ENCODE assay signal across 1 cellular context in the genomic region with DNA sequence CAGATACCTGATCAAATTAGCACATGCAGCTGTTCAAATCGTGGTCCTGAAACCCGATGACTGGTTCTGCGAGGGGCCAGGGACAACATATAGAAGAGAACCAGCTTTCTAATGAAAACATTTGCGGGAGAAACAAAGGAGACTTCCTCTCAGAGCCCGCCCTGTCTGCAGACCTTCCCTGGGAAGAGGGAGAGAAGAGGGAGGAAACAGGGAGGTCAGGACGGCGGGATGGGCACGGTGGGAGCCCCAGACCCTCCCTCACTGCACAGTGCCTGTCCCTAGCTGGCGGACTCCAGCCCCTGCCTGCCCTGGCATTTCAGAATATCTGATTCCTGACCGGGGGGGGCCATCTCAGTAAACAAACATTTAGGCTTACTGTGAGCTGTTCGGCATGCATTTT.
TF ChIP-seq lines count a peak whose summit lies in the region.

No MANE protein-coding gene starts in this region.

TF ChIP-seq in GM23338, 12 proteins besides CTCF, POLR2A, EP300 and RAD21 (continued from another document):
- TF ChIP-seq, protein P1, sequence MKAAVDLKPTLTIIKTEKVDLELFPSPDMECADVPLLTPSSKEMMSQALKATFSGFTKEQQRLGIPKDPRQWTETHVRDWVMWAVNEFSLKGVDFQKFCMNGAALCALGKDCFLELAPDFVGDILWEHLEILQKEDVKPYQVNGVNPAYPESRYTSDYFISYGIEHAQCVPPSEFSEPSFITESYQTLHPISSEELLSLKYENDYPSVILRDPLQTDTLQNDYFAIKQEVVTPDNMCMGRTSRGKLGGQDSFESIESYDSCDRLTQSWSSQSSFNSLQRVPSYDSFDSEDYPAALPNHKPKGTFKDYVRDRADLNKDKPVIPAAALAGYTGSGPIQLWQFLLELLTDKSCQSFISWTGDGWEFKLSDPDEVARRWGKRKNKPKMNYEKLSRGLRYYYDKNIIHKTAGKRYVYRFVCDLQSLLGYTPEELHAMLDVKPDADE (IDR thresholded peaks at IDR 0.05) = no peak
- TF ChIP-seq POLR2AphosphoS5 (IDR thresholded peaks at IDR 0.05; ENCODE audit: low read depth) = no peak
